ENCODE assay signal across 31 cellular contexts in the genomic region with DNA sequence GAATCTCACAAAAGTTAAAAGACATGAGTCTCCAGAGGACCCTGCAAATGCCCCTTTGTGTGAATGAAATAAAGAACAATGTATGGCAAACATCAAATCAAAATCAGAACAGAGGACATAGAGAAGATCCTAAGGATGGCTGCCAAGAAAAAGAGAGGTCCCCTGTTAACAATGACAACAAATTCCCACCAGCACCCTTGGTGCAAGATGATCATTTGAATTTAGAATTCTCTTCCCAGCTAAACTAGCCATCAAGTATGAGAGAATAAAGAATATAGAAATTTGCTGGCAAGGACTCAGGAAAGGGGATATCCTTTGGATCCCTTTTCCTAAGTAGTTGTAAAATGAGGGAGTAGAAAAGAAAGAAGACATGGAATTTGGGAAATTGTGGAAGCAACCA. TPM values are rescaled to one million over a fixed set of nuclear protein-coding genes. Genes with fewer than 3 reads are reported as not detected.
"Had no signal": no experiment of that assay in that cellular context is flagged by ENCODE, and none has a peak within 500 bp of the region (broad histone marks: within the 10 kb centered on the region; RNA-seq: fewer than 3 reads in every experiment).

No MANE protein-coding gene starts in this region.

- H3K4me3 ChIP-seq: stomach, suprapubic skin, testis, thoracic aorta, thyroid gland, tibial artery, tibial nerve, transverse colon, upper lobe of left lung, upper lobe of right lung, uterus, vagina had no signal

- ATAC-seq: stimulated activated effector memory CD8-positive, alpha-beta T cell treated with anti-CD3 and anti-CD28 coated beads, Interleukin-12 subunit alpha, Interleukin-12 subunit beta, amount 100 ng/mL, for 72 hours; stimulated activated memory B cell treated with anti-CD40 and anti-IgM and Interleukin-4, amounts not matched to agents 10 μg/mL and 1 μg/mL and 100 μg/mL, for 72 hours; stimulated activated naive B cell treated with anti-CD40 and anti-IgM and Interleukin-4, amounts not matched to agents 10 μg/mL and 1 μg/mL and 100 μg/mL, for 72 hours; stimulated activated naive CD8-positive, alpha-beta T cell treated with anti-CD3 and anti-CD28 coated beads, Interleukin-15, amount 100 ng/mL, for 72 hours; stimulated activated naive CD8-positive, alpha-beta T cell treated with anti-CD3 and anti-CD28 coated beads, Interleukin-15, Interleukin-2, amounts not matched to agents 100 U/mL and 50 U/mL, for 24 hours; upper lobe of right lung had no signal

- DNase-seq: stimulated activated CD4-positive, alpha-beta T cell treated with anti-CD3 and anti-CD28 coated beads, Interleukin-2, amount 100 ng/mL, for 48 hours; stimulated activated CD4-positive, alpha-beta T cell treated with anti-CD3 and anti-CD28 coated beads, Interleukin-4, amount 100 ng/mL, for 1 hour; stimulated activated CD4-positive, alpha-beta T cell treated with anti-CD3 and anti-CD28 coated beads, Interleukin-4, amount 100 ng/mL, for 24 hours; stimulated activated CD4-positive, alpha-beta T cell treated with anti-CD3 and anti-CD28 coated beads, Interleukin-4, amount 100 ng/mL, for 4 hours; stimulated activated CD8-positive, alpha-beta memory T cell treated with anti-CD3 and anti-CD28 coated beads, Interleukin-4, amount 100 ng/mL, for 48 hours; stimulated activated naive B cell treated with anti-CD40 and anti-IgM and Interleukin-4, amounts not matched to agents 10 μg/mL and 1 μg/mL and 100 μg/mL, for 72 hours; stimulated activated naive CD4-positive, alpha-beta T cell; stimulated activated naive CD4-positive, alpha-beta T cell treated with Interleukin-2 at 50 U/mL for 16 hours; stimulated activated naive CD8-positive, alpha-beta T cell treated with anti-CD3 and anti-CD28 coated beads, Interleukin-15, amount 100 ng/mL, for 72 hours; stimulated activated naive CD8-positive, alpha-beta T cell treated with anti-CD3 and anti-CD28 coated beads, Interleukin-15, Interleukin-2, amounts not matched to agents 100 U/mL and 50 U/mL, for 24 hours; stomach; substantia nigra; testis; thyroid gland; tibial artery; transverse colon; trophoblast cell; upper lobe of left lung; upper lobe of right lung; uterus had no signal

- H3K9me3 ChIP-seq: suprapubic skin, testis, thoracic aorta, thyroid gland, tibial artery, uterus, vagina had no signal

- H3K36me3 ChIP-seq: stomach, suprapubic skin, thoracic aorta, thyroid gland, tibial artery, tibial nerve, transverse colon, upper lobe of left lung, upper lobe of right lung, uterus, vagina had no signal

- H3K27ac ChIP-seq: stomach, suprapubic skin, testis, thoracic aorta, thyroid gland, tibial artery, tibial nerve, transverse colon, upper lobe of left lung, upper lobe of right lung, uterus, vagina had no signal

- H3K4me1 ChIP-seq: stomach, testis, tibial artery, upper lobe of left lung, upper lobe of right lung, uterus had no signal

- H3K27me3 ChIP-seq: testis, thyroid gland, tibial nerve, transverse colon, upper lobe of left lung, uterus, vagina had no signal

- FAIRE-seq: urothelium cell line had no signal

RNA-seq across cellular contexts. Expression of a gene that starts 8.2 kb away (rescaled TPM):
- total RNA-seq: subcutaneous adipose tissue, tibial nerve, transverse colon, vagina had no signal
- polyA plus RNA-seq: stomach had no signal

RNA-seq across cellular contexts. Expression of a gene that starts 21.3 kb away (rescaled TPM):
- total RNA-seq: temporal lobe, tibial nerve, vagina had no signal

RNA-seq across cellular contexts. Expression of a gene that starts 39.7 kb away (rescaled TPM):
- total RNA-seq: stomach, suprapubic skin, temporal lobe, thoracic aorta, thyroid gland, tibial nerve, upper lobe of right lung, ureter, urinary bladder, vagina had no signal
- polyA plus RNA-seq: stomach had no signal
